Comparison of ENCODE assay signal across 1 cellular context in the genomic region with DNA sequence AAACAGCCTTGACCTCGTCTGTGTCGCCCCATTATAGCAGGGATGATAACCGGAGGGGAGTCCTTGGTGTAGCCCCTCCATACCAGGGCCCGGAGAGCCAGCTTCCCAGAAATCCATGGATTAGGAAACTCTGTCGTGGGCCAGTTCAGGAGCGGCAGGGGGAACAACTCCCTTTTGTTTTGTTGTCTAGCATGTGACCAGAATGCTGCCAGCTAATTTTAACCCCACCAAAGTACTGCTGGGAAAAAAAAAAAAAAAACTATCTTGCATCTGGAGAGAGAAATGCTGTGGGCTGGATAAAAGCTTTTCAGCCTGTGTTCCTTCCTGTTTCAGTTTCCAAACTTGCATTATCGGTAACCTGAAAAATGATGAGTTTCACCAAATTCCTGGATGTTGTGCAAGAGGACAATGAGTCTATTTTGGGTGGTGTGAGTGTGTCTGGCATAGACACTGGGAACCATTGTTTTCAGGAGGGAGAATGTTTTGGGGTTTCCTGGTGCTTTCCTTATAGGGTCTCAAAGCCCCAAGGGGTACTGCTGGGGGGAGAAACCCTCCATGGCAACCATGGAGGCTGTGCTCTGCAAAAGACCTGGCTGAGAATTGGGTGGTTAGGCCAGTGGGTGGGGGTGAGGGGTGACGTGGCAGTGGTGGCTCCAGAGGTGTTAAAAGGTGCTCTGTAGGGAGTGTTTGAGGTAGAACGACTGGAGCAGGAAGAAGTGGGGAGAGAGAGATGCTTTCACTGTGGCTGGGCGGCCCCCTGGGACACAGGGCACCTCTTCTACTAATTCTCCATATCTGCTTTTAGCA.
A peak's percentile ranks its signal among the peaks of the same experiment; 100 is the strongest.
TF ChIP-seq lines count a peak whose summit lies in the region.

No MANE protein-coding gene starts in this region.

TF ChIP-seq in HepG2, 621 proteins besides CTCF, POLR2A, EP300 and RAD21 (continued from another document and continues in another):
- peak; percentile 34; the same call in 1 of the 2 replicates for TF ChIP-seq NR2F6 (IDR thresholded peaks at IDR 0.05)
- peak; percentile 40; the same call in 1 of the 2 replicates for TF ChIP-seq NR2F6 (CRISPR knock-in tag; IDR thresholded peaks at IDR 0.05)
- TF ChIP-seq HOXA3 (CRISPR knock-in tag; IDR thresholded peaks at IDR 0.05): peak; percentile 44; the same call in 1 of the 2 replicates
- TF ChIP-seq ZFP36L1 (CRISPR knock-in tag; IDR thresholded peaks at IDR 0.05): no peak
- no peak for TF ChIP-seq ZMYM4 (CRISPR knock-in tag; IDR thresholded peaks at IDR 0.05)
- TF ChIP-seq FOXP1 (IDR thresholded peaks at IDR 0.05): no peak
- peak; percentile 55; the same call in 1 of the 2 replicates for TF ChIP-seq FOXP1 (CRISPR knock-in tag; IDR thresholded peaks at IDR 0.05)
- no peak for TF ChIP-seq MTA3 (CRISPR knock-in tag; IDR thresholded peaks at IDR 0.05)
- TF ChIP-seq, protein P1, sequence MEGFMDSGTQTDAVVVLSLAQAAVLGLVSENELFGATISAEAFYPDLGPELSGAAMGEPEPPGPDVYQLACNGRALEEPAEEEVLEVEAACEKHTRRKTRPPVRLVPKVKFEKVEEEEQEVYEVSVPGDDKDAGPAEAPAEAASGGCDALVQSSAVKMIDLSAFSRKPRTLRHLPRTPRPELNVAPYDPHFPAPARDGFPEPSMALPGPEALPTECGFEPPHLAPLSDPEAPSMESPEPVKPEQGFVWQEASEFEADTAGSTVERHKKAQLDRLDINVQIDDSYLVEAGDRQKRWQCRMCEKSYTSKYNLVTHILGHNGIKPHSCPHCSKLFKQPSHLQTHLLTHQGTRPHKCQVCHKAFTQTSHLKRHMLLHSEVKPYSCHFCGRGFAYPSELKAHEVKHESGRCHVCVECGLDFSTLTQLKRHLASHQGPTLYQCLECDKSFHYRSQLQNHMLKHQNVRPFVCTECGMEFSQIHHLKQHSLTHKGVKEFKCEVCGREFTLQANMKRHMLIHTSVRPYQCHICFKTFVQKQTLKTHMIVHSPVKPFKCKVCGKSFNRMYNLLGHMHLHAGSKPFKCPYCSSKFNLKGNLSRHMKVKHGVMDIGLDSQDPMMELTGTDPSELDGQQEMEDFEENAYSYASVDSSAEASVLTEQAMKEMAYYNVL (CRISPR knock-in tag; IDR thresholded peaks at IDR 0.05; ENCODE audit: borderline replicate concordance): 0 out of 2 replicates have a peak, but pooled peaks have one; percentile 31
- peak; percentile 96 for TF ChIP-seq SOX5 (CRISPR knock-in tag; IDR thresholded peaks at IDR 0.05; ENCODE audit: borderline replicate concordance)
- no peak for TF ChIP-seq FOXA1 (IDR thresholded peaks at IDR 0.05)
- TF ChIP-seq FOXA1 (CRISPR knock-in tag; IDR thresholded peaks at IDR 0.05): peak; percentile 37; the same call in 1 of the 2 replicates
- TF ChIP-seq, protein P2, sequence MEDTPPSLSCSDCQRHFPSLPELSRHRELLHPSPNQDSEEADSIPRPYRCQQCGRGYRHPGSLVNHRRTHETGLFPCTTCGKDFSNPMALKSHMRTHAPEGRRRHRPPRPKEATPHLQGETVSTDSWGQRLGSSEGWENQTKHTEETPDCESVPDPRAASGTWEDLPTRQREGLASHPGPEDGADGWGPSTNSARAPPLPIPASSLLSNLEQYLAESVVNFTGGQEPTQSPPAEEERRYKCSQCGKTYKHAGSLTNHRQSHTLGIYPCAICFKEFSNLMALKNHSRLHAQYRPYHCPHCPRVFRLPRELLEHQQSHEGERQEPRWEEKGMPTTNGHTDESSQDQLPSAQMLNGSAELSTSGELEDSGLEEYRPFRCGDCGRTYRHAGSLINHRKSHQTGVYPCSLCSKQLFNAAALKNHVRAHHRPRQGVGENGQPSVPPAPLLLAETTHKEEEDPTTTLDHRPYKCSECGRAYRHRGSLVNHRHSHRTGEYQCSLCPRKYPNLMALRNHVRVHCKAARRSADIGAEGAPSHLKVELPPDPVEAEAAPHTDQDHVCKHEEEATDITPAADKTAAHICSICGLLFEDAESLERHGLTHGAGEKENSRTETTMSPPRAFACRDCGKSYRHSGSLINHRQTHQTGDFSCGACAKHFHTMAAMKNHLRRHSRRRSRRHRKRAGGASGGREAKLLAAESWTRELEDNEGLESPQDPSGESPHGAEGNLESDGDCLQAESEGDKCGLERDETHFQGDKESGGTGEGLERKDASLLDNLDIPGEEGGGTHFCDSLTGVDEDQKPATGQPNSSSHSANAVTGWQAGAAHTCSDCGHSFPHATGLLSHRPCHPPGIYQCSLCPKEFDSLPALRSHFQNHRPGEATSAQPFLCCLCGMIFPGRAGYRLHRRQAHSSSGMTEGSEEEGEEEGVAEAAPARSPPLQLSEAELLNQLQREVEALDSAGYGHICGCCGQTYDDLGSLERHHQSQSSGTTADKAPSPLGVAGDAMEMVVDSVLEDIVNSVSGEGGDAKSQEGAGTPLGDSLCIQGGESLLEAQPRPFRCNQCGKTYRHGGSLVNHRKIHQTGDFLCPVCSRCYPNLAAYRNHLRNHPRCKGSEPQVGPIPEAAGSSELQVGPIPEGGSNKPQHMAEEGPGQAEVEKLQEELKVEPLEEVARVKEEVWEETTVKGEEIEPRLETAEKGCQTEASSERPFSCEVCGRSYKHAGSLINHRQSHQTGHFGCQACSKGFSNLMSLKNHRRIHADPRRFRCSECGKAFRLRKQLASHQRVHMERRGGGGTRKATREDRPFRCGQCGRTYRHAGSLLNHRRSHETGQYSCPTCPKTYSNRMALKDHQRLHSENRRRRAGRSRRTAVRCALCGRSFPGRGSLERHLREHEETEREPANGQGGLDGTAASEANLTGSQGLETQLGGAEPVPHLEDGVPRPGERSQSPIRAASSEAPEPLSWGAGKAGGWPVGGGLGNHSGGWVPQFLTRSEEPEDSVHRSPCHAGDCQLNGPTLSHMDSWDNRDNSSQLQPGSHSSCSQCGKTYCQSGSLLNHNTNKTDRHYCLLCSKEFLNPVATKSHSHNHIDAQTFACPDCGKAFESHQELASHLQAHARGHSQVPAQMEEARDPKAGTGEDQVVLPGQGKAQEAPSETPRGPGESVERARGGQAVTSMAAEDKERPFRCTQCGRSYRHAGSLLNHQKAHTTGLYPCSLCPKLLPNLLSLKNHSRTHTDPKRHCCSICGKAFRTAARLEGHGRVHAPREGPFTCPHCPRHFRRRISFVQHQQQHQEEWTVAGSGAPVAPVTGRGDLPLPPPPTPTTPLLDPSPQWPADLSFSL (CRISPR knock-in tag; IDR thresholded peaks at IDR 0.05): no peak
- TF ChIP-seq CEBPG (CRISPR knock-in tag; IDR thresholded peaks at IDR 0.05): peak; percentile 97
- TF ChIP-seq ELF3 (CRISPR knock-in tag; IDR thresholded peaks at IDR 0.05): peak; percentile 54
- TF ChIP-seq ZNF788 (CRISPR knock-in tag; IDR thresholded peaks at IDR 0.05; ENCODE audit: borderline replicate concordance): peak; percentile 26; the same call in 1 of the 2 replicates
- TF ChIP-seq ZSCAN9 (CRISPR knock-in tag; IDR thresholded peaks at IDR 0.05; ENCODE audit: borderline replicate concordance): peak; percentile 76; the same call in 1 of the 2 replicates
- TF ChIP-seq ZNF878 (CRISPR knock-in tag; IDR thresholded peaks at IDR 0.05): 0 out of 2 replicates have a peak, but pooled peaks have one; percentile 16
- TF ChIP-seq, protein P3, sequence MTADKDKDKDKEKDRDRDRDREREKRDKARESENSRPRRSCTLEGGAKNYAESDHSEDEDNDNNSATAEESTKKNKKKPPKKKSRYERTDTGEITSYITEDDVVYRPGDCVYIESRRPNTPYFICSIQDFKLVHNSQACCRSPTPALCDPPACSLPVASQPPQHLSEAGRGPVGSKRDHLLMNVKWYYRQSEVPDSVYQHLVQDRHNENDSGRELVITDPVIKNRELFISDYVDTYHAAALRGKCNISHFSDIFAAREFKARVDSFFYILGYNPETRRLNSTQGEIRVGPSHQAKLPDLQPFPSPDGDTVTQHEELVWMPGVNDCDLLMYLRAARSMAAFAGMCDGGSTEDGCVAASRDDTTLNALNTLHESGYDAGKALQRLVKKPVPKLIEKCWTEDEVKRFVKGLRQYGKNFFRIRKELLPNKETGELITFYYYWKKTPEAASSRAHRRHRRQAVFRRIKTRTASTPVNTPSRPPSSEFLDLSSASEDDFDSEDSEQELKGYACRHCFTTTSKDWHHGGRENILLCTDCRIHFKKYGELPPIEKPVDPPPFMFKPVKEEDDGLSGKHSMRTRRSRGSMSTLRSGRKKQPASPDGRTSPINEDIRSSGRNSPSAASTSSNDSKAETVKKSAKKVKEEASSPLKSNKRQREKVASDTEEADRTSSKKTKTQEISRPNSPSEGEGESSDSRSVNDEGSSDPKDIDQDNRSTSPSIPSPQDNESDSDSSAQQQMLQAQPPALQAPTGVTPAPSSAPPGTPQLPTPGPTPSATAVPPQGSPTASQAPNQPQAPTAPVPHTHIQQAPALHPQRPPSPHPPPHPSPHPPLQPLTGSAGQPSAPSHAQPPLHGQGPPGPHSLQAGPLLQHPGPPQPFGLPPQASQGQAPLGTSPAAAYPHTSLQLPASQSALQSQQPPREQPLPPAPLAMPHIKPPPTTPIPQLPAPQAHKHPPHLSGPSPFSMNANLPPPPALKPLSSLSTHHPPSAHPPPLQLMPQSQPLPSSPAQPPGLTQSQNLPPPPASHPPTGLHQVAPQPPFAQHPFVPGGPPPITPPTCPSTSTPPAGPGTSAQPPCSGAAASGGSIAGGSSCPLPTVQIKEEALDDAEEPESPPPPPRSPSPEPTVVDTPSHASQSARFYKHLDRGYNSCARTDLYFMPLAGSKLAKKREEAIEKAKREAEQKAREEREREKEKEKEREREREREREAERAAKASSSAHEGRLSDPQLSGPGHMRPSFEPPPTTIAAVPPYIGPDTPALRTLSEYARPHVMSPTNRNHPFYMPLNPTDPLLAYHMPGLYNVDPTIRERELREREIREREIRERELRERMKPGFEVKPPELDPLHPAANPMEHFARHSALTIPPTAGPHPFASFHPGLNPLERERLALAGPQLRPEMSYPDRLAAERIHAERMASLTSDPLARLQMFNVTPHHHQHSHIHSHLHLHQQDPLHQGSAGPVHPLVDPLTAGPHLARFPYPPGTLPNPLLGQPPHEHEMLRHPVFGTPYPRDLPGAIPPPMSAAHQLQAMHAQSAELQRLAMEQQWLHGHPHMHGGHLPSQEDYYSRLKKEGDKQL (CRISPR knock-in tag; IDR thresholded peaks at IDR 0.05; ENCODE audit: low read depth): no peak
- 0 out of 2 replicates have a peak, but pooled peaks have one; percentile 17 for TF ChIP-seq HDAC1 (CRISPR knock-in tag; IDR thresholded peaks at IDR 0.05)
- TF ChIP-seq ISL2 (CRISPR knock-in tag; IDR thresholded peaks at IDR 0.05): peak; percentile 81
- TF ChIP-seq CAMTA2 (CRISPR knock-in tag; IDR thresholded peaks at IDR 0.05; ENCODE audit: borderline replicate concordance): no peak
- TF ChIP-seq TEAD3 (CRISPR knock-in tag; optimal IDR thresholded peaks at IDR 0.05; ENCODE audit: borderline replicate concordance): peak; percentile 87
- TF ChIP-seq TBX2 (CRISPR knock-in tag; IDR thresholded peaks at IDR 0.05; ENCODE audit: borderline replicate concordance): peak; percentile 78
- peak; percentile 93 for TF ChIP-seq LCORL (IDR thresholded peaks at IDR 0.05)
- TF ChIP-seq LCORL (CRISPR knock-in tag; IDR thresholded peaks at IDR 0.05): peak; percentile 85; the same call in 1 of the 2 replicates
- TF ChIP-seq GATA4 (IDR thresholded peaks at IDR 0.05; ENCODE audit: borderline replicate concordance, low read depth): no peak
- TF ChIP-seq THAP11 (CRISPR knock-in tag; IDR thresholded peaks at IDR 0.05): peak; percentile 42; the same call in 1 of the 2 replicates
- TF ChIP-seq ZNF350 (CRISPR knock-in tag; IDR thresholded peaks at IDR 0.05; ENCODE audit: borderline replicate concordance, low read depth): no peak
- TF ChIP-seq, protein P4, sequence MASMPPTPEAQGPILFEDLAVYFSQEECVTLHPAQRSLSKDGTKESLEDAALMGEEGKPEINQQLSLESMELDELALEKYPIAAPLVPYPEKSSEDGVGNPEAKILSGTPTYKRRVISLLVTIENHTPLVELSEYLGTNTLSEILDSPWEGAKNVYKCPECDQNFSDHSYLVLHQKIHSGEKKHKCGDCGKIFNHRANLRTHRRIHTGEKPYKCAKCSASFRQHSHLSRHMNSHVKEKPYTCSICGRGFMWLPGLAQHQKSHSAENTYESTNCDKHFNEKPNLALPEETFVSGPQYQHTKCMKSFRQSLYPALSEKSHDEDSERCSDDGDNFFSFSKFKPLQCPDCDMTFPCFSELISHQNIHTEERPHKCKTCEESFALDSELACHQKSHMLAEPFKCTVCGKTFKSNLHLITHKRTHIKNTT (CRISPR knock-in tag; IDR thresholded peaks at IDR 0.05): no peak
- TF ChIP-seq ZNF12 (CRISPR knock-in tag; IDR thresholded peaks at IDR 0.05): peak; percentile 42; the same call in 1 of the 2 replicates
- peak; percentile 68 for TF ChIP-seq ETV5 (CRISPR knock-in tag; IDR thresholded peaks at IDR 0.05; ENCODE audit: borderline replicate concordance)
- no peak for TF ChIP-seq MATR3 (CRISPR knock-in tag; IDR thresholded peaks at IDR 0.05)
- TF ChIP-seq ZNF746 (CRISPR knock-in tag; IDR thresholded peaks at IDR 0.05): 0 out of 2 replicates have a peak, but pooled peaks have one; percentile 22
- peak; percentile 44; the same call in 1 of the 2 replicates for TF ChIP-seq IRF2 (CRISPR knock-in tag; IDR thresholded peaks at IDR 0.05)
- no peak for TF ChIP-seq SETDB1 (CRISPR knock-in tag; IDR thresholded peaks at IDR 0.05; ENCODE audit: borderline replicate concordance)
- TF ChIP-seq SAP130 (CRISPR knock-in tag; IDR thresholded peaks at IDR 0.05; ENCODE audit: low read depth): peak; percentile 61; the same call in 1 of the 2 replicates
- peak; percentile 41; the same call in 1 of the 2 replicates for TF ChIP-seq ZNF121 (CRISPR knock-in tag; IDR thresholded peaks at IDR 0.05)
- TF ChIP-seq, protein P5, sequence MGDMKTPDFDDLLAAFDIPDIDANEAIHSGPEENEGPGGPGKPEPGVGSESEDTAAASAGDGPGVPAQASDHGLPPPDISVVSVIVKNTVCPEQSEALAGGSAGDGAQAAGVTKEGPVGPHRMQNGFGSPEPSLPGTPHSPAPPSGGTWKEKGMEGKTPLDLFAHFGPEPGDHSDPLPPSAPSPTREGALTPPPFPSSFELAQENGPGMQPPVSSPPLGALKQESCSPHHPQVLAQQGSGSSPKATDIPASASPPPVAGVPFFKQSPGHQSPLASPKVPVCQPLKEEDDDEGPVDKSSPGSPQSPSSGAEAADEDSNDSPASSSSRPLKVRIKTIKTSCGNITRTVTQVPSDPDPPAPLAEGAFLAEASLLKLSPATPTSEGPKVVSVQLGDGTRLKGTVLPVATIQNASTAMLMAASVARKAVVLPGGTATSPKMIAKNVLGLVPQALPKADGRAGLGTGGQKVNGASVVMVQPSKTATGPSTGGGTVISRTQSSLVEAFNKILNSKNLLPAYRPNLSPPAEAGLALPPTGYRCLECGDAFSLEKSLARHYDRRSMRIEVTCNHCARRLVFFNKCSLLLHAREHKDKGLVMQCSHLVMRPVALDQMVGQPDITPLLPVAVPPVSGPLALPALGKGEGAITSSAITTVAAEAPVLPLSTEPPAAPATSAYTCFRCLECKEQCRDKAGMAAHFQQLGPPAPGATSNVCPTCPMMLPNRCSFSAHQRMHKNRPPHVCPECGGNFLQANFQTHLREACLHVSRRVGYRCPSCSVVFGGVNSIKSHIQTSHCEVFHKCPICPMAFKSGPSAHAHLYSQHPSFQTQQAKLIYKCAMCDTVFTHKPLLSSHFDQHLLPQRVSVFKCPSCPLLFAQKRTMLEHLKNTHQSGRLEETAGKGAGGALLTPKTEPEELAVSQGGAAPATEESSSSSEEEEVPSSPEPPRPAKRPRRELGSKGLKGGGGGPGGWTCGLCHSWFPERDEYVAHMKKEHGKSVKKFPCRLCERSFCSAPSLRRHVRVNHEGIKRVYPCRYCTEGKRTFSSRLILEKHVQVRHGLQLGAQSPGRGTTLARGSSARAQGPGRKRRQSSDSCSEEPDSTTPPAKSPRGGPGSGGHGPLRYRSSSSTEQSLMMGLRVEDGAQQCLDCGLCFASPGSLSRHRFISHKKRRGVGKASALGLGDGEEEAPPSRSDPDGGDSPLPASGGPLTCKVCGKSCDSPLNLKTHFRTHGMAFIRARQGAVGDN (CRISPR knock-in tag; IDR thresholded peaks at IDR 0.05): peak; percentile 35; the same call in 1 of the 2 replicates
- TF ChIP-seq RXRB (CRISPR knock-in tag; IDR thresholded peaks at IDR 0.05; ENCODE audit: borderline replicate concordance): 0 out of 2 replicates have a peak, but pooled peaks have one; percentile 41
- 0 out of 2 replicates have a peak, but pooled peaks have one; percentile 35 for TF ChIP-seq ZNF501 (CRISPR knock-in tag; IDR thresholded peaks at IDR 0.05)
- TF ChIP-seq XBP1 (CRISPR knock-in tag; IDR thresholded peaks at IDR 0.05): no peak
